Comparison of ENCODE assay signal across 19 cellular contexts in genomic region chr20:33839591-33839990, GRCh38. TPM values are rescaled to one million over a fixed set of nuclear protein-coding genes. Genes with fewer than 3 reads are reported as not detected.
A peak's percentile ranks its signal among the peaks of the same experiment; 100 is the strongest.
DNase-seq lines count a peak whose midpoint lies in the region; ATAC-seq, FAIRE-seq and TF ChIP-seq lines count a peak whose summit lies in the region.
"Had no signal": no experiment of that assay in that cellular context is flagged by ENCODE, and none has a peak within 500 bp of the region (broad histone marks: within the 10 kb centered on the region; RNA-seq: fewer than 3 reads in every experiment).

No MANE protein-coding gene starts in this region.

- no peak for ATAC-seq in HG03025 (IDR thresholded peaks at IDR 0.05; ENCODE audit: low FRiP score, unreplicated experiment)
- ATAC-seq in gastroesophageal sphincter, result no peak
- ATAC-seq: CD8-positive, alpha-beta T cell; GM23338; naive thymus-derived CD4-positive, alpha-beta T cell had no signal

- intact Hi-C loops in colonic mucosa (cut with DNase I), result no loop called here

- TF ChIP-seq CTCF in colonic mucosa (IDR thresholded peaks at IDR 0.05) (no peak), gastroesophageal sphincter (IDR thresholded peaks at IDR 0.05) (no peak)

- no peak for TF ChIP-seq POLR2A in gastroesophageal sphincter (IDR thresholded peaks at IDR 0.05)

- H3K36me3 ChIP-seq in colonic mucosa (no peaks in the 10 kb centered on the region), small intestine (ENCODE audit: control insufficient read depth in 2 of 2, insufficient read depth in 2 of 2, low read length in 2 of 2) (no peaks in the 10 kb centered on the region), gastroesophageal sphincter (no peaks in the 10 kb centered on the region)

- no peak for FAIRE-seq in small intestine (lab: Jason Lieb, UNC)
- FAIRE-seq: A204.1, GM18507, urothelium cell line had no signal

- H3K27ac ChIP-seq in colonic mucosa (peak overlapping the region; percentile 42), small intestine (ENCODE audit: low read depth in 1 of 2, low read length in 1 of 2) (peak overlapping the region; percentile 13 to 64), gastroesophageal sphincter (no peak overlapping the region)

- peak; percentile 15 for DNase-seq in DMS53 (lab: John Stamatoyannopoulos, UW)
- no peak for DNase-seq in DMS53 treated with DMSO at 0.1 percent for 48 hours (lab: John Stamatoyannopoulos, UW; ENCODE audit: unreplicated experiment)
- DNase-seq in NCI-H2196 (lab: John Stamatoyannopoulos, UW; ENCODE audit: unreplicated experiment), result peak; percentile 51
- DNase-seq in colonic mucosa, result peak; percentile 60
- peak; percentile 77 for DNase-seq in small intestine
- no peak for DNase-seq in ureter (ENCODE audit: low spot score)
- DNase-seq: activated CD4-positive, alpha-beta memory T cell treated with anti-CD3 and anti-CD28 coated beads, Interleukin-2, amount 10 ng/mL, durations not matched to agents 7 days and 5 days; aorta; CD8-positive, alpha-beta T cell; hippocampal formation; naive thymus-derived CD4-positive, alpha-beta T cell; NCI-H82; retina had no signal

- H3K9me3 ChIP-seq in colonic mucosa, result no peaks in the 10 kb centered on the region
- no peaks in the 10 kb centered on the region for H3K9me3 ChIP-seq in small intestine (ENCODE audit: control insufficient read depth, low read depth)
- H3K9me3 ChIP-seq in gastroesophageal sphincter, result no peaks in the 10 kb centered on the region

- 20 to 64% (median 53%) methylated on average over 3 of the region's 3 CpGs for WGBS in small intestine, 3 donors
- 58% methylated on average over 3 of the region's 3 CpGs; no CpG with 5 or more reads in 1 of the 2 donors for WGBS in gastroesophageal sphincter (ENCODE audit: low coverage in 1 of 2), 2 donors

- H3K4me1 ChIP-seq in colonic mucosa (peaks cover 56% of the 10 kb centered on the region), small intestine (ENCODE audit: control insufficient read depth in 2 of 2, insufficient read depth in 1 of 2, low read depth in 1 of 2, low read length in 1 of 2) (peaks cover 25 to 54% of the 10 kb centered on the region in 2 donors), gastroesophageal sphincter (peaks cover 0 to 93% (median 39%) of the 10 kb centered on the region in 3 donors)

- peak overlapping the region in 1 of 2 donors; percentile 73 for H3K9ac ChIP-seq in colonic mucosa (ENCODE audit: low read depth in 2 of 2, low read length in 2 of 2)

- TF ChIP-seq EP300 in gastroesophageal sphincter (IDR thresholded peaks at IDR 0.05), result no peak

- no peaks in the 10 kb centered on the region for H3K27me3 ChIP-seq in colonic mucosa
- H3K27me3 ChIP-seq in small intestine (ENCODE audit: control insufficient read depth in 2 of 2, insufficient read depth in 2 of 2, low read length in 2 of 2), result no peaks in the 10 kb centered on the region
- H3K27me3 ChIP-seq in gastroesophageal sphincter, result no peaks in the 10 kb centered on the region

- H3K4me3 ChIP-seq in colonic mucosa (no peak overlapping the region), small intestine (ENCODE audit: low read depth in 1 of 2, low read length in 2 of 2) (no peak overlapping the region), gastroesophageal sphincter (no peak overlapping the region)
- H3K4me3 ChIP-seq: GM23338 had no signal

RNA-seq across cellular contexts. Expression of gene CHMP4B, which starts 28.4 kb away (rescaled TPM):
- total RNA-seq in colonic mucosa, result 100 to 1,000 TPM; 165 to 227 TPM
- 100 to 1,000 TPM; 147 to 218 (median 199) TPM for polyA plus RNA-seq in small intestine
- 124 TPM for total RNA-seq in ureter
- total RNA-seq in gastroesophageal sphincter, result 100 to 1,000 TPM in 3 of 4 donors, 10 to 100 TPM in 1; 93.4 to 118 (median 112) TPM

Comparison
In these comparisons a context has a peak if more than half of its experiments do, and no peak if none do; other contexts are left out.
1. DNase-seq: peak in DMS53 (single experiment), NCI-H2196 (single experiment), colonic mucosa (single experiment) and small intestine (single experiment); none in DMS53 treated with DMSO at 0.1 percent for 48 hours (single experiment) and ureter (single experiment).
2. H3K27ac ChIP-seq: peak in colonic mucosa (single experiment) and small intestine (2 of 2); none in gastroesophageal sphincter (0 of 4).